Comparison of ENCODE assay signal across 24 cellular contexts in genomic region chr7:98655611-98656010, GRCh38. TPM values are rescaled to one million over a fixed set of nuclear protein-coding genes. Genes with fewer than 3 reads are reported as not detected.
A peak's percentile ranks its signal among the peaks of the same experiment; 100 is the strongest.
DNase-seq lines count a peak whose midpoint lies in the region; ATAC-seq, FAIRE-seq and TF ChIP-seq lines count a peak whose summit lies in the region.
"Had no signal": no experiment of that assay in that cellular context is flagged by ENCODE, and none has a peak within 500 bp of the region (broad histone marks: within the 10 kb centered on the region; RNA-seq: fewer than 3 reads in every experiment).

No MANE protein-coding gene starts in this region.

- in situ Hi-C loops in HepG2 (cut with HindIII; ENCODE audit: extremely low pct_ligation_motif_present, low pct_unique_long_range_greater_than_20kb) = no loop called here

- no peaks in the 10 kb centered on the region for H3K36me3 ChIP-seq in adrenal gland (replicated peaks in 1 of 2)
- no peaks in the 10 kb centered on the region for H3K36me3 ChIP-seq in HepG2 (replicated peaks in 1 of 2; ENCODE audit: control insufficient read depth in 1 of 2, insufficient read depth in 2 of 2, low read length in 2 of 2)
- H3K36me3 ChIP-seq in vagina = no peaks in the 10 kb centered on the region
- H3K36me3 ChIP-seq: BLaER1 had no signal

- no peak overlapping the region for H3K4me3 ChIP-seq in adrenal gland
- no peak overlapping the region for H3K4me3 ChIP-seq in HepG2 (replicated peaks in 1 of 3; ENCODE audit: insufficient read depth in 1 of 3, low read depth in 2 of 3, low read length in 3 of 3)
- H3K4me3 ChIP-seq in vagina = no peak overlapping the region
- H3K4me3 ChIP-seq: BLaER1, GM23338 had no signal

- intact Hi-C loops in adrenal gland (cut with DNase I) (no loop called here), HepG2 (cut with micrococcal nuclease; ENCODE audit: unreplicated experiment) (no loop called here), vagina (cut with DNase I) (no loop called here)

- H3K27ac ChIP-seq in adrenal gland = no peak overlapping the region
- H3K27ac ChIP-seq in HepG2 (ENCODE audit: extremely low read length, insufficient read depth, low read length) = no peak overlapping the region
- H3K27ac ChIP-seq in vagina = no peak overlapping the region
- H3K27ac ChIP-seq: BLaER1, HL-60 had no signal

- H3K27me3 ChIP-seq in adrenal gland (no peaks in the 10 kb centered on the region), HepG2 (ENCODE audit: control insufficient read depth in 1 of 2, insufficient read depth in 2 of 2, low read length in 2 of 2) (peaks cover 0 to 8% of the 10 kb centered on the region in 2 experiments; a peak in 2 of 5 replicates), vagina (no peaks in the 10 kb centered on the region)
- H3K27me3 ChIP-seq: BLaER1 had no signal

- DNase-seq in adrenal gland (peak in 5 of 7 donors; percentile 32 to 46 (median 38)), middle frontal gyrus (ENCODE audit: extremely low spot score, low spot score) (peak; percentile 41), superior temporal gyrus (ENCODE audit: extremely low spot score) (peak; percentile 56), HepG2 (ENCODE audit: low spot score) (no peak), vagina (ENCODE audit: extremely low spot score in 2 of 2) (no peak)
- DNase-seq: ACHN; AML-193; CD4-positive, alpha-beta memory T cell; DMS153; DMS79; GDM1; HCEC 1CT; HFFc6; IMR-90 had no signal

- ATAC-seq in GM21529 (IDR thresholded peaks at IDR 0.05; ENCODE audit: unreplicated experiment) (no peak), HepG2 (no peak)
- ATAC-seq: GM23338 had no signal

- no peaks in the 10 kb centered on the region for H3K9me3 ChIP-seq in adrenal gland (replicated peaks in 1 of 3)
- H3K9me3 ChIP-seq in HepG2 (ENCODE audit: low read length) = no peaks in the 10 kb centered on the region
- no peaks in the 10 kb centered on the region for H3K9me3 ChIP-seq in vagina

- no peak overlapping the region for H2AFZ ChIP-seq in HepG2 (ENCODE audit: low read length)
- H2AFZ ChIP-seq: GM23338 had no signal

- FAIRE-seq in HepG2 (lab: Jason Lieb, UNC) = no peak
- FAIRE-seq: A204.1, GM12892, GM18507, H54 had no signal

- no peaks in the 10 kb centered on the region for H4K20me1 ChIP-seq in HepG2 (ENCODE audit: insufficient read depth, low read length)
- H4K20me1 ChIP-seq: BLaER1 had no signal

- no peaks in the 10 kb centered on the region for H3K4me1 ChIP-seq in adrenal gland (replicated peaks in 1 of 2)
- peaks cover 9% of the 10 kb centered on the region for H3K4me1 ChIP-seq in HepG2 (ENCODE audit: insufficient read depth, low read length)
- no peaks in the 10 kb centered on the region for H3K4me1 ChIP-seq in vagina

- BruUV-seq in HepG2 (replicated peaks; lab: Mats Ljungman, UMichigan) = no TSS peak

- TF ChIP-seq RAD21 in HepG2 (CRISPR knock-in tag; IDR thresholded peaks at IDR 0.05) = no peak

- TF ChIP-seq CTCF in adrenal gland (IDR thresholded peaks at IDR 0.05) (no peak), HepG2 (CRISPR knock-in tag; IDR thresholded peaks at IDR 0.05) (no peak), vagina (IDR thresholded peaks at IDR 0.05) (no peak)

- WGBS in adrenal gland, 4 donors = 51 to 72% (median 56%) methylated on average over 5 of the region's 5 CpGs
- 16% methylated on average over 5 of the region's 5 CpGs for WGBS in HepG2 (ENCODE audit: low lambda C conversion rate)

- TF ChIP-seq POLR2A in adrenal gland (IDR thresholded peaks at IDR 0.05) (no peak), HepG2 (IDR thresholded peaks at IDR 0.05; ENCODE audit: insufficient read depth in 1 of 2, low read depth in 2 of 2, low read length in 2 of 2) (no peak), vagina (IDR thresholded peaks at IDR 0.05) (no peak)

- no peak overlapping the region for H3K4me2 ChIP-seq in HepG2 (ENCODE audit: low read depth, low read length)
- H3K4me2 ChIP-seq: BLaER1, GM23338 had no signal

- POLR2A ChIA-PET in HepG2 (lab: Yijun Ruan, JAX) = no interaction called here

- no peak for TF ChIP-seq EP300 in HepG2 (IDR thresholded peaks at IDR 0.05; ENCODE audit: low read depth in 2 of 2, low read length in 2 of 2)
- TF ChIP-seq EP300 in HepG2 (CRISPR knock-in tag; IDR thresholded peaks at IDR 0.05; ENCODE audit: borderline replicate concordance) = no peak

- CTCF ChIA-PET in HepG2 (lab: Yijun Ruan, JAX; ENCODE audit: low intra/inter-chr PET ratio, low total read pairs) = no interaction called here

- H3K79me2 ChIP-seq in HepG2 (ENCODE audit: insufficient read depth, low read length) = no peaks in the 10 kb centered on the region

- H3K9ac ChIP-seq in HepG2 (ENCODE audit: insufficient read depth, low read depth, low read length) = no peak overlapping the region
- H3K9ac ChIP-seq: BLaER1 had no signal

TF ChIP-seq in HepG2, 621 proteins besides CTCF, POLR2A, EP300 and RAD21 (continues in another document):
- no peak for TF ChIP-seq HMGXB3 (CRISPR knock-in tag; IDR thresholded peaks at IDR 0.05; ENCODE audit: borderline replicate concordance)
- TF ChIP-seq HINFP (CRISPR knock-in tag; IDR thresholded peaks at IDR 0.05; ENCODE audit: low read depth) = no peak
- TF ChIP-seq RBAK (CRISPR knock-in tag; IDR thresholded peaks at IDR 0.05) = no peak

RNA-seq across cellular contexts. Expression of gene NPTX2, which starts 38.5 kb away (rescaled TPM):
- total RNA-seq in adrenal gland (10 to 100 TPM; 24.7 to 81.1 (median 54.4) TPM), HepG2 (2016; rRNA removed; fragmentation: Illumina TruSeq; extraction: Trizol) (not detected in 2 replicates), vagina (13.0 TPM)
- polyA plus RNA-seq in adrenal gland (10 to 100 TPM; 11.6 to 55.2 (median 18.6) TPM), HepG2 (2011; rRNA removed) (not detected in 2 replicates)
- not detected in 2 replicates for total RNA-seq in HepG2 (2016; cell fraction: cytosol; rRNA removed; fragmentation: Illumina TruSeq; extraction: Trizol; ENCODE audit: low read depth)
- not detected in 2 replicates for total RNA-seq in HepG2 (2016; cell fraction: insoluble cytoplasmic fraction; rRNA removed; fragmentation: Illumina TruSeq; extraction: Trizol)
- not detected in 2 replicates for total RNA-seq in HepG2 (2016; cell fraction: membrane; rRNA removed; fragmentation: Illumina TruSeq; extraction: Trizol)
- total RNA-seq in HepG2 (2016; cell fraction: nucleus; rRNA removed; fragmentation: Illumina TruSeq; extraction: Trizol) = not detected in 2 replicates
- not detected in 2 replicates for polyA plus RNA-seq in HepG2 (2011; cell fraction: cytosol; rRNA removed)
- polyA plus RNA-seq in HepG2 (2011; cell fraction: nucleus; rRNA removed) = not detected in 2 replicates
- not detected in 2 replicates for polyA plus RNA-seq in HepG2 (2012)
- not detected in 2 replicates for polyA plus RNA-seq in HepG2 (2016; cell fraction: cytosol; fragmentation: Illumina TruSeq; extraction: Trizol; ENCODE audit: low read depth)
- polyA plus RNA-seq in HepG2 (2016; cell fraction: insoluble cytoplasmic fraction; fragmentation: Illumina TruSeq; extraction: Trizol; ENCODE audit: low read depth) = not detected in 2 replicates
- polyA plus RNA-seq in HepG2 (2016; cell fraction: membrane; fragmentation: Illumina TruSeq; extraction: Trizol; ENCODE audit: low read depth) = not detected in 2 replicates
- not detected in 2 replicates for polyA plus RNA-seq in HepG2 (2016; cell fraction: nucleus; fragmentation: Illumina TruSeq; extraction: Trizol; ENCODE audit: insufficient read depth, low read depth)
- not detected in 2 replicates for polyA minus RNA-seq in HepG2 (2011; rRNA and poly(A)+ RNA removed; ENCODE audit: low replicate concordance)
- polyA minus RNA-seq in HepG2 (2011; cell fraction: cytosol; rRNA and poly(A)+ RNA removed) = not detected in 2 replicates
- not detected in 2 replicates for polyA minus RNA-seq in HepG2 (2011; cell fraction: nucleus; rRNA and poly(A)+ RNA removed)
- total RNA-seq: CD4-positive, alpha-beta memory T cell; HFFc6; HT1080 had no signal
- polyA plus RNA-seq: CD14-positive monocyte; CD4-positive, alpha-beta memory T cell had no signal

Comparison
In these comparisons a context has a peak if more than half of its experiments do, and no peak if none do; other contexts are left out.
1. DNase-seq: peak in adrenal gland (5 of 7), middle frontal gyrus (single experiment) and superior temporal gyrus (single experiment); none in HepG2 (single experiment) and vagina (0 of 2).
2. RNA of gene NPTX2, which starts 38.5 kb away (total RNA-seq): 24.7 to 81.1 TPM in adrenal gland and 13.0 TPM in vagina (single experiment); not detected in HepG2; every median in the first group is over 10 times any median in the second.